In the genomic region with DNA sequence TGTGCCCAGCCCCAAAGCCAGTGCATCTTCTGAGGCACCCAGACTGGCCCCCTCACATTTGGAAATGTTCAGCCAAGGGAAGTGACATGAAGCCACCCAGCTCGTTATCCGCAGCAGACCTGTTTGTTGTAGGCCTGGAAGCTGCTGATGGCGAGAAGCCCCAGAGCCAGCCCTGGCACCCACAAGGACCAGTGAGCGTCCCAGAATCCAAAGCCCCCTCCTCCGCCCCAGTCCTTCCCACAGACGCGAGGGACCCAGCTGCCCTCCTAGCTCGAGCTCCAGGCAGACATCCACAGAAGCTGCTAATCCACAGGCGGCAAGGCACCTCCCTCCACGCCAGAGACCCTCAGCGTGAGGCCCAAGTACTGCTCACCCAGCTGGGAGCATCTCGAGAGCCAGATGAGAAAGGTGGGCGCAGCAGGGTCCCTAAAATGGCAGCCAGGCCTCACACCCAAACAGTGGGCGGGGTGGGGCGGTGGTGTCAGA, we compare ENCODE assay signal across 19 cellular contexts. TPM values are rescaled to one million over a fixed set of nuclear protein-coding genes. Genes with fewer than 3 reads are reported as not detected.
DNase-seq lines count a peak whose midpoint lies in the region; ATAC-seq and TF ChIP-seq lines count a peak whose summit lies in the region.
"Had no signal": no experiment of that assay in that cellular context is flagged by ENCODE, and none has a peak within 500 bp of the region (broad histone marks: within the 10 kb centered on the region; RNA-seq: fewer than 3 reads in every experiment).

No MANE protein-coding gene starts in this region.

- intact Hi-C loops in gastrocnemius medialis (cut with DNase I; ENCODE audit: low total_unique reads), result no loop called here
- intact Hi-C loops in ascending aorta (cut with DNase I), result loop anchor here (10.0 kb wide), 1 partner anchor 346 kb away; no protein-coding TSS in a partner anchor

- no peak overlapping the region for H2BK5ac ChIP-seq in neuronal stem cell (ENCODE audit: low read length)

- peaks cover 2% of the 10 kb centered on the region for H3K4me1 Mint-ChIP-seq in T-helper 17 cell
- no peaks in the 10 kb centered on the region for H3K4me1 Mint-ChIP-seq in activated T-cell treated with anti-CD3 and anti-CD28 coated beads, Interleukin-2, amount 50 U/mL, for 4 hours (ENCODE audit: low read depth)
- no peaks in the 10 kb centered on the region for H3K4me1 Mint-ChIP-seq in chondrocyte (ENCODE audit: low read depth)
- H3K4me1 Mint-ChIP-seq: CD8-positive, alpha-beta memory T cell had no signal

- H4K8ac ChIP-seq in neuronal stem cell (ENCODE audit: low read depth, low read length), result no peak overlapping the region

- no peaks in the 10 kb centered on the region for H3K9me3 Mint-ChIP-seq in activated T-cell treated with anti-CD3 and anti-CD28 coated beads, Interleukin-2, amount 50 U/mL, for 4 hours
- H3K9me3 Mint-ChIP-seq in chondrocyte (ENCODE audit: low read depth), result no peaks in the 10 kb centered on the region
- H3K9me3 Mint-ChIP-seq: CD4-positive, CD25-positive, alpha-beta regulatory T cell; CD8-positive, alpha-beta memory T cell; GM23338; HFFc6; IgD-negative memory B cell had no signal

- H2AFZ ChIP-seq in neuronal stem cell (ENCODE audit: low read length), result no peak overlapping the region
- H2AFZ ChIP-seq: GM23338 had no signal

- H3K27me3 Mint-ChIP-seq in T-helper 17 cell, result no peaks in the 10 kb centered on the region
- no peaks in the 10 kb centered on the region for H3K27me3 Mint-ChIP-seq in activated T-cell treated with anti-CD3 and anti-CD28 coated beads, Interleukin-2, amount 50 U/mL, for 4 hours (ENCODE audit: low read depth)
- H3K27me3 Mint-ChIP-seq in chondrocyte (ENCODE audit: low read depth), result peaks cover 40% of the 10 kb centered on the region
- H3K27me3 Mint-ChIP-seq: CD8-positive, alpha-beta memory T cell had no signal

- TF ChIP-seq CTCF in gastrocnemius medialis (IDR thresholded peaks at IDR 0.05 in 4 of 5, conservative IDR thresholded peaks at IDR 0.05 in 1 of 5) (no peak), ascending aorta (IDR thresholded peaks at IDR 0.05) (no peak), chondrocyte (IDR thresholded peaks at IDR 0.05) (no peak)

- DNase-seq in T-helper 17 cell, result no peak
- no peak for DNase-seq in neuronal stem cell (ENCODE audit: low spot score)
- no peak for DNase-seq in gastrocnemius medialis
- no peak for DNase-seq in activated T-cell treated with anti-CD3 and anti-CD28 coated beads, Interleukin-2, amount 50 U/mL, for 4 hours
- DNase-seq in ascending aorta (ENCODE audit: low spot score in 2 of 2), result no peak
- DNase-seq in chondrocyte (ENCODE audit: low spot score), result no peak
- DNase-seq: 8988T; C1 segment of cervical spinal cord; Caco-2; CD4-positive, CD25-positive, alpha-beta regulatory T cell; CD8-positive, alpha-beta memory T cell; DMS79; GDM1; HFFc6 had no signal

- peaks cover 6% of the 10 kb centered on the region; the same call in 1 of the 2 replicates for H4K20me1 ChIP-seq in BLaER1

- H3K79me1 ChIP-seq in neuronal stem cell (ENCODE audit: low read depth, low read length), result peaks cover 3% of the 10 kb centered on the region

- H3K36me3 ChIP-seq in BLaER1 (no peaks in the 10 kb centered on the region), neuronal stem cell (replicated peaks in 1 of 2; ENCODE audit: control insufficient read depth in 2 of 2, insufficient read depth in 2 of 2, low read length in 2 of 2) (no peaks in the 10 kb centered on the region), gastrocnemius medialis (peaks cover 0 to 7% of the 10 kb centered on the region in 2 donors), ascending aorta (no peaks in the 10 kb centered on the region)

- peak overlapping the region; percentile 31 for H3K14ac ChIP-seq in neuronal stem cell (ENCODE audit: low read length)

- peaks cover 48% of the 10 kb centered on the region for H3K4me1 ChIP-seq in BLaER1
- no peaks in the 10 kb centered on the region for H3K4me1 ChIP-seq in neuronal stem cell (ENCODE audit: control insufficient read depth in 2 of 2, insufficient read depth in 1 of 2, low read depth in 1 of 2, low read length in 2 of 2)
- peaks cover 29 to 44% of the 10 kb centered on the region in 2 donors for H3K4me1 ChIP-seq in gastrocnemius medialis
- H3K4me1 ChIP-seq in ascending aorta, result peaks cover 0 to 4% of the 10 kb centered on the region in 2 donors
- H3K4me1 ChIP-seq: Caco-2 had no signal

- H2BK15ac ChIP-seq in neuronal stem cell (ENCODE audit: low read length), result peak overlapping the region; percentile 24

- peak overlapping the region; percentile 40 for H2AK5ac ChIP-seq in neuronal stem cell (ENCODE audit: low read depth, low read length)

- no peak overlapping the region for H2BK12ac ChIP-seq in neuronal stem cell (ENCODE audit: low read length)

- no CpG with 5 or more reads among the region's 15 CpGs for WGBS in neuronal stem cell (ENCODE audit: extremely low coverage in 2 of 2, insufficient read length in 2 of 2, insufficient replicate concordance in 1 of 2), 2 donors

- H3K4me3 ChIP-seq in BLaER1 (no peak overlapping the region), neuronal stem cell (ENCODE audit: low read length in 2 of 2) (peak overlapping the region in 1 of 2 donors; percentile 33), gastrocnemius medialis (no peak overlapping the region), ascending aorta (no peak overlapping the region)
- H3K4me3 ChIP-seq: GM23338 had no signal

- no peak overlapping the region for H3K18ac ChIP-seq in neuronal stem cell (ENCODE audit: low read length)

- H3K9me3 ChIP-seq in BLaER1, result no peaks in the 10 kb centered on the region
- no peaks in the 10 kb centered on the region for H3K9me3 ChIP-seq in T-helper 17 cell (ENCODE audit: control insufficient read depth, low read length, poor library complexity, severe bottlenecking)
- no peaks in the 10 kb centered on the region for H3K9me3 ChIP-seq in neuronal stem cell (replicated peaks in 1 of 2; ENCODE audit: control insufficient read depth in 2 of 2, insufficient read depth in 1 of 2, low read depth in 1 of 2, low read length in 2 of 2)
- no peaks in the 10 kb centered on the region for H3K9me3 ChIP-seq in gastrocnemius medialis
- no peaks in the 10 kb centered on the region for H3K9me3 ChIP-seq in ascending aorta
- H3K9me3 ChIP-seq: Caco-2 had no signal

- H3K27me3 ChIP-seq in BLaER1 (peaks cover 1% of the 10 kb centered on the region), neuronal stem cell (ENCODE audit: control insufficient read depth in 3 of 3, insufficient read depth in 3 of 3, low read depth in 1 of 3, low read length in 3 of 3) (peaks cover 0 to 71% (median 2%) of the 10 kb centered on the region in 3 experiments), gastrocnemius medialis (no peaks in the 10 kb centered on the region), ascending aorta (no peaks in the 10 kb centered on the region)

- H3K36me3 Mint-ChIP-seq in T-helper 17 cell (ENCODE audit: low read depth), result no peaks in the 10 kb centered on the region
- H3K36me3 Mint-ChIP-seq in activated T-cell treated with anti-CD3 and anti-CD28 coated beads, Interleukin-2, amount 50 U/mL, for 4 hours (ENCODE audit: insufficient read depth), result no peaks in the 10 kb centered on the region
- H3K36me3 Mint-ChIP-seq in chondrocyte (ENCODE audit: low read depth), result no peaks in the 10 kb centered on the region
- H3K36me3 Mint-ChIP-seq: CD4-positive, CD25-positive, alpha-beta regulatory T cell; IgD-negative memory B cell had no signal

- H2BK120ac ChIP-seq in neuronal stem cell (ENCODE audit: low read depth, low read length), result no peak overlapping the region

- H3K9ac ChIP-seq in BLaER1 (no peak overlapping the region), neuronal stem cell (ENCODE audit: low read depth, low read length, poor library complexity) (peak overlapping the region; percentile 54)

- H3K4me2 ChIP-seq in BLaER1 (peak overlapping the region; percentile 20), neuronal stem cell (ENCODE audit: insufficient read depth, low read length, poor library complexity, severe bottlenecking) (no peak overlapping the region)
- H3K4me2 ChIP-seq: GM23338 had no signal

- no peak overlapping the region for H3K4ac ChIP-seq in neuronal stem cell (ENCODE audit: low read length)

- in situ Hi-C loops in gastrocnemius medialis (cut with MboI; ENCODE audit: low sequenced_read_pairs in 4 of 4), result no loop called here

- H3K27ac ChIP-seq in BLaER1, result no peak overlapping the region
- no peak overlapping the region for H3K27ac ChIP-seq in neuronal stem cell (replicated peaks; ENCODE audit: low read length)
- peak overlapping the region; percentile 89 to 99 (median 94) for H3K27ac ChIP-seq in gastrocnemius medialis
- no peak overlapping the region for H3K27ac ChIP-seq in ascending aorta

- H3K27ac Mint-ChIP-seq in T-helper 17 cell (peak overlapping the region; percentile 19), chondrocyte (ENCODE audit: unreplicated experiment) (no peak overlapping the region)
- H3K27ac Mint-ChIP-seq: CD4-positive, CD25-positive, alpha-beta regulatory T cell; CD8-positive, alpha-beta memory T cell; GM23338; HFFc6; IgD-negative memory B cell had no signal

- peak overlapping the region; percentile 52 for H3K23ac ChIP-seq in neuronal stem cell (ENCODE audit: low read depth, low read length, poor library complexity)

- no peak overlapping the region for H3K4me3 Mint-ChIP-seq in T-helper 17 cell
- H3K4me3 Mint-ChIP-seq in activated T-cell treated with anti-CD3 and anti-CD28 coated beads, Interleukin-2, amount 50 U/mL, for 4 hours, result no peak overlapping the region
- no peak overlapping the region for H3K4me3 Mint-ChIP-seq in chondrocyte (ENCODE audit: unreplicated experiment)
- H3K4me3 Mint-ChIP-seq: CD4-positive, CD25-positive, alpha-beta regulatory T cell; CD8-positive, alpha-beta memory T cell; GM23338; HFFc6; IgD-negative memory B cell had no signal

- TF ChIP-seq POLR2A in gastrocnemius medialis (IDR thresholded peaks at IDR 0.05), result no peak

- no peak for ATAC-seq in T-helper 17 cell
- ATAC-seq in gastrocnemius medialis, result no peak
- no peak for ATAC-seq in activated T-cell treated with anti-CD3 and anti-CD28 coated beads, Interleukin-2, amount 50 U/mL, for 4 hours
- ATAC-seq: GM23338, HCT116 had no signal

- no peak overlapping the region for H4K91ac ChIP-seq in neuronal stem cell (ENCODE audit: low read depth, low read length, poor library complexity)

RNA-seq across cellular contexts. Expression of a gene that starts 7.4 kb away (rescaled TPM):
- total RNA-seq in T-helper 17 cell (1 to 10 TPM; 4.1 to 4.3 TPM), gastrocnemius medialis (100 to 1,000 TPM; 177 to 281 (median 244) TPM), ascending aorta (30.8 TPM), chondrocyte (0.47 to 0.70 TPM (median 0.64 TPM) in 3 replicates)
- polyA plus RNA-seq in neuronal stem cell (2013, experiment 1 of 2), result 0.78 TPM
- polyA plus RNA-seq in neuronal stem cell (2013, experiment 2 of 2), result 0.93 TPM
- under 1 TPM; 0.26 to 0.54 (median 0.30) TPM for total RNA-seq in activated T-cell treated with anti-CD3 and anti-CD28 coated beads, Interleukin-2, amount 50 U/mL, for 4 hours
- polyA plus RNA-seq: AG04450 had no signal

RNA-seq across cellular contexts. Expression of a gene that starts 47.9 kb away (rescaled TPM):
- total RNA-seq in T-helper 17 cell (100 to 1,000 TPM; 134 TPM), gastrocnemius medialis (1 to 10 TPM; 2.9 to 8.5 (median 5.8) TPM), ascending aorta (64.5 TPM), chondrocyte (1.2 to 1.4 TPM (median 1.2 TPM) in 3 replicates)
- polyA plus RNA-seq in neuronal stem cell (2013, experiment 1 of 2), result 0.13 TPM
- 0.08 TPM for polyA plus RNA-seq in neuronal stem cell (2013, experiment 2 of 2)
- 1 to 10 TPM; 3.0 to 8.8 (median 4.0) TPM for total RNA-seq in activated T-cell treated with anti-CD3 and anti-CD28 coated beads, Interleukin-2, amount 50 U/mL, for 4 hours
- polyA plus RNA-seq: GM23338 had no signal

Comparison
In these comparisons a context has a peak if more than half of its experiments do, and no peak if none do; other contexts are left out.
1. H3K27ac ChIP-seq: peak in gastrocnemius medialis (4 of 4); none in BLaER1 (single experiment), neuronal stem cell (single experiment) and ascending aorta (0 of 2).